ENCODE assay signal across 22 cellular contexts in the genomic region with DNA sequence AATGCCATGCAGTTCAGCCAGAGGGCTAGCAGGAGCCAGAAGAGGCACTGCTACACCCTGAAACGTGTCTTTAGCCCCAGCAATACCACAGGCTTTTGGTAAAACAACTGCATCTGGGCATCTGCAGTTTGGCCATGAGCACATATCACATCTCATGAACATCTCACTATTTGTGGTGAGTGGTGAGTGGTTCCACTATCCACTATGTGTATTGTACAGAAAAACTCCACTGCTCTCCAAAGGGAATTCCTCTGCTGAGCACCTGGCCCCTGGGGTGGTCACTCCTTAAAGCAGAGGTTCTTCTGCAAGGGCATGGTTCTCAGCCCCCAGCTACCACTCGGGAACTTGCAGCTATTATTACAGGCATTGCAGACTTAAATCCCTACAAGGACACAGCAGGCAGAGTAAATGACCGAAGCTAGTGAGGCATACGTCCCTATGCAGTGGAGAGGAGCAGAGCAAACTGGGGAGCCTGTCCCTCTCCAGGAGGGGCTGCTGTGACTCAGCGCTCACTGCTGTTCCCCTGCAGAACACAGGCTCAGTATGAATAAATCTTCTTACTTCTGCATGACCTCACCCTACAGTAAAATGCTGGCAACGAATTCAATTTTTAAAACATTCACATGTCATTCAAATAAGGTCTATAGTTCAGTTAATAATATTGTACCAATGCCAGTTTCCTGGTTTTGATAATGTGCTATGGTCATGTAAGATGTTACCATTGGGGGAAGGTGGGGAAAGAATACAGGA.
DNase-seq lines count a peak whose midpoint lies in the region; TF ChIP-seq lines count a peak whose summit lies in the region.
"Had no signal": no experiment of that assay in that cellular context is flagged by ENCODE, and none has a peak within 500 bp of the region (broad histone marks: within the 10 kb centered on the region; RNA-seq: fewer than 3 reads in every experiment).

No MANE protein-coding gene starts in this region.

- no peak overlapping the region for H3K4me3 ChIP-seq in astrocyte of the cerebellum (ENCODE audit: low read depth, low read length)
- H3K4me3 ChIP-seq: GM23248, HAP-1, PC-9 had no signal

- DNase-seq in astrocyte of the cerebellum (ENCODE audit: low read depth) (peak; percentile 46), left kidney (ENCODE audit: low read depth, low spot score) (peak; percentile 19), osteocyte (ENCODE audit: extremely low spot score, unreplicated experiment) (peak; percentile 56), dermis blood vessel endothelial cell (no peak), UCSD-AML1 (lab: John Stamatoyannopoulos, UW; ENCODE audit: unreplicated experiment) (no peak), DMS79 treated with DMSO at 0.1 percent for 48 hours (lab: John Stamatoyannopoulos, UW) (no peak), COLO829 (ENCODE audit: low spot score) (no peak)
- DNase-seq: Caco-2; CD4-positive, CD25-positive, alpha-beta regulatory T cell; DMS 273 treated with DMSO at 0.1 percent for 48 hours; DND-41; GM23248; KBM-7; NCI-H1105 treated with DMSO at 0.1 percent for 48 hours; NCI-H2029 treated with DMSO at 0.1 percent for 48 hours; NCI-H226; NCI-H510A treated with DMSO at 0.1 percent for 48 hours; NCI-H748 treated with DMSO at 0.1 percent for 48 hours; PC-9; RPMI8226; SHP77 had no signal

- TF ChIP-seq CTCF in astrocyte of the cerebellum (IDR thresholded peaks at IDR 0.05; ENCODE audit: low read depth, low read length, missing control alignments), result no peak
- no peak for TF ChIP-seq CTCF in osteocyte (IDR thresholded peaks at IDR 0.05)

- H3K9me3 Mint-ChIP-seq in osteocyte (ENCODE audit: unreplicated experiment), result peaks cover 20% of the 10 kb centered on the region
- H3K9me3 Mint-ChIP-seq: CD4-positive, CD25-positive, alpha-beta regulatory T cell had no signal

- in situ Hi-C loops in astrocyte of the cerebellum (cut with HindIII; ENCODE audit: low sequenced_read_pairs), result no loop called here

- H3K27me3 Mint-ChIP-seq in osteocyte (ENCODE audit: unreplicated experiment), result no peaks in the 10 kb centered on the region

- no peaks in the 10 kb centered on the region for H3K36me3 Mint-ChIP-seq in osteocyte (ENCODE audit: unreplicated experiment)
- H3K36me3 Mint-ChIP-seq: CD4-positive, CD25-positive, alpha-beta regulatory T cell had no signal

- H3K27ac Mint-ChIP-seq in osteocyte (ENCODE audit: unreplicated experiment), result no peak overlapping the region
- H3K27ac Mint-ChIP-seq: CD4-positive, CD25-positive, alpha-beta regulatory T cell had no signal

- H3K4me3 Mint-ChIP-seq in osteocyte (ENCODE audit: unreplicated experiment), result no peak overlapping the region
- H3K4me3 Mint-ChIP-seq: CD4-positive, CD25-positive, alpha-beta regulatory T cell had no signal

- H3K4me1 Mint-ChIP-seq in osteocyte (ENCODE audit: unreplicated experiment), result no peaks in the 10 kb centered on the region
- H3K4me1 Mint-ChIP-seq: CD4-positive, CD25-positive, alpha-beta regulatory T cell had no signal

Comparison
In these comparisons a context has a peak if more than half of its experiments do, and no peak if none do; other contexts are left out.
1. DNase-seq: peak in astrocyte of the cerebellum (single experiment), left kidney (single experiment) and osteocyte (single experiment); none in dermis blood vessel endothelial cell (single experiment), UCSD-AML1 (single experiment), DMS79 treated with DMSO at 0.1 percent for 48 hours (single experiment) and COLO829 (single experiment).